In genomic region chr17:45230410-45230786, GRCh38 we compare ENCODE assay signal across 11 cellular contexts. TPM values are rescaled to one million over a fixed set of nuclear protein-coding genes. Genes with fewer than 3 reads are reported as not detected.
DNase-seq lines count a peak whose midpoint lies in the region; ATAC-seq and TF ChIP-seq lines count a peak whose summit lies in the region.
"Had no signal": no experiment of that assay in that cellular context is flagged by ENCODE, and none has a peak within 500 bp of the region (broad histone marks: within the 10 kb centered on the region; RNA-seq: fewer than 3 reads in every experiment).

No MANE protein-coding gene starts in this region.

- no peak for TF ChIP-seq EP300 in gastroesophageal sphincter (IDR thresholded peaks at IDR 0.05)

- peak overlapping the region; percentile 98; the same call in 1 of the 2 replicates for H3K9ac ChIP-seq in SU-DHL-6 (ENCODE audit: low read length)

- H3K27ac Mint-ChIP-seq in stimulated activated naive CD8-positive, alpha-beta T cell treated with anti-CD3 and anti-CD28 coated beads, Interleukin-15, amount 100 ng/mL, for 72 hours = peak overlapping the region; percentile 98 to 99
- H3K27ac Mint-ChIP-seq: WTC11 had no signal

- no peaks in the 10 kb centered on the region for H3K27me3 Mint-ChIP-seq in stimulated activated naive CD8-positive, alpha-beta T cell treated with anti-CD3 and anti-CD28 coated beads, Interleukin-15, amount 100 ng/mL, for 72 hours

- peaks cover 42% of the 10 kb centered on the region for H3K79me2 ChIP-seq in SU-DHL-6 (ENCODE audit: insufficient read depth, low read length)

- H2AFZ ChIP-seq in SU-DHL-6 (ENCODE audit: low read depth, low read length, severe bottlenecking) = no peak overlapping the region

- H3K36me3 ChIP-seq in SU-DHL-6 (ENCODE audit: low read length) (no peaks in the 10 kb centered on the region), gastroesophageal sphincter (no peaks in the 10 kb centered on the region)

- no CpG with 5 or more reads among the region's 4 CpGs for WGBS in gastroesophageal sphincter (ENCODE audit: low coverage in 1 of 2), 2 donors

- peaks cover 0 to 53% (median 39%) of the 10 kb centered on the region in 3 donors for H3K4me1 ChIP-seq in gastroesophageal sphincter

- H3K4me2 ChIP-seq in SU-DHL-6 (ENCODE audit: low read depth, low read length, poor library complexity, severe bottlenecking) = peak overlapping the region; percentile 92

- H3K9me3 ChIP-seq in SU-DHL-6 (ENCODE audit: insufficient read depth, low read length) = no peaks in the 10 kb centered on the region
- no peaks in the 10 kb centered on the region for H3K9me3 ChIP-seq in gastroesophageal sphincter

- H3K9me2 ChIP-seq in SU-DHL-6 (replicated peaks; ENCODE audit: insufficient read depth, low read length) = no peaks in the 10 kb centered on the region

- H4K20me1 ChIP-seq in SU-DHL-6 (ENCODE audit: low read depth, low read length) = no peaks in the 10 kb centered on the region

- ATAC-seq in gastroesophageal sphincter (no peak), GM19023 (IDR thresholded peaks at IDR 0.05; ENCODE audit: unreplicated experiment) (no peak), GM21381 (IDR thresholded peaks at IDR 0.05; ENCODE audit: unreplicated experiment) (no peak)
- no peak for ATAC-seq in stimulated activated naive CD8-positive, alpha-beta T cell treated with anti-CD3 and anti-CD28 coated beads, Interleukin-15, amount 100 ng/mL, for 72 hours
- ATAC-seq: WTC11 had no signal

- H3K4me3 Mint-ChIP-seq in stimulated activated naive CD8-positive, alpha-beta T cell treated with anti-CD3 and anti-CD28 coated beads, Interleukin-15, amount 100 ng/mL, for 72 hours = peak overlapping the region; percentile 83 to 94
- H3K4me3 Mint-ChIP-seq: WTC11 had no signal

- H3K27me3 ChIP-seq in SU-DHL-6 (ENCODE audit: low read length) (no peaks in the 10 kb centered on the region), gastroesophageal sphincter (peaks cover 8% of the 10 kb centered on the region)

- DNase-seq in activated T-cell treated with anti-CD3 and anti-CD28 coated beads, Interleukin-2, amount 50 U/mL, for 1 hour = peak; percentile 29
- DNase-seq in activated T-cell treated with anti-CD3 and anti-CD28 coated beads for 4 hours (no peak), Ammon's horn (ENCODE audit: low spot score) (no peak)
- no peak for DNase-seq in stimulated activated naive CD8-positive, alpha-beta T cell treated with anti-CD3 and anti-CD28 coated beads, Interleukin-15, amount 100 ng/mL, for 72 hours
- DNase-seq: anterior cingulate cortex had no signal

- H3K27ac ChIP-seq in SU-DHL-6 (ENCODE audit: low read depth, low read length) (peak overlapping the region; percentile 99), gastroesophageal sphincter (peak overlapping the region in 3 of 4 donors; percentile 76 to 86 (median 83))

- TF ChIP-seq CTCF in SU-DHL-6 (IDR thresholded peaks at IDR 0.05; ENCODE audit: insufficient read depth, low read length, poor library complexity, severe bottlenecking) = no peak
- no peak for TF ChIP-seq CTCF in gastroesophageal sphincter (IDR thresholded peaks at IDR 0.05)

- H3K4me3 ChIP-seq in SU-DHL-6 (ENCODE audit: insufficient read depth, low read length, poor library complexity, severe bottlenecking) (no peak overlapping the region), gastroesophageal sphincter (no peak overlapping the region)

- H3K4me1 Mint-ChIP-seq in stimulated activated naive CD8-positive, alpha-beta T cell treated with anti-CD3 and anti-CD28 coated beads, Interleukin-15, amount 100 ng/mL, for 72 hours = peaks cover 100% of the 10 kb centered on the region

- no peak for TF ChIP-seq POLR2A in gastroesophageal sphincter (IDR thresholded peaks at IDR 0.05)

- peaks cover 51% of the 10 kb centered on the region for H3F3A ChIP-seq in SU-DHL-6 (ENCODE audit: insufficient read depth)

- H3K9me3 Mint-ChIP-seq in stimulated activated naive CD8-positive, alpha-beta T cell treated with anti-CD3 and anti-CD28 coated beads, Interleukin-15, amount 100 ng/mL, for 72 hours = no peaks in the 10 kb centered on the region
- H3K9me3 Mint-ChIP-seq: WTC11 had no signal

RNA-seq across cellular contexts. Expression of gene FMNL1, which starts 8.7 kb away (rescaled TPM):
- total RNA-seq in gastroesophageal sphincter = 10 to 100 TPM; 12.0 to 21.9 (median 14.9) TPM

RNA-seq across cellular contexts. Expression of gene SPATA32, which starts 31.5 kb away (rescaled TPM):
- total RNA-seq in gastroesophageal sphincter = not detected
- total RNA-seq: RPMI7951 had no signal
